Comparison of ENCODE assay signal across 8 cellular contexts in genomic region chr14:65255029-65255545, GRCh38.
DNase-seq lines count a peak whose midpoint lies in the region; ATAC-seq, FAIRE-seq and TF ChIP-seq lines count a peak whose summit lies in the region.
"Had no signal": no experiment of that assay in that cellular context is flagged by ENCODE, and none has a peak within 500 bp of the region (broad histone marks: within the 10 kb centered on the region; RNA-seq: fewer than 3 reads in every experiment).

No MANE protein-coding gene starts in this region.

- H3K4me3 Mint-ChIP-seq in GM23338, result peak overlapping the region; percentile 54

- no peak for FAIRE-seq in GM12892 (lab: Jason Lieb, UNC)

- no peak for TF ChIP-seq POLR2A in Peyer's patch (IDR thresholded peaks at IDR 0.05)
- no peak for TF ChIP-seq POLR2A in GM12892 (IDR thresholded peaks at IDR 0.05; ENCODE audit: low read depth, low read length)

- H3K4me2 ChIP-seq in GM23338 (peak overlapping the region; percentile 56), trophoblast cell (ENCODE audit: low read length) (peak overlapping the region; percentile 53)

- no peak overlapping the region for H3K4ac ChIP-seq in trophoblast cell (ENCODE audit: low read depth, low read length)

- H2BK12ac ChIP-seq in trophoblast cell (ENCODE audit: low read length), result peak overlapping the region; percentile 51

- H3K79me1 ChIP-seq in trophoblast cell (ENCODE audit: low read length), result peaks cover 48% of the 10 kb centered on the region

- H2BK5ac ChIP-seq in trophoblast cell (ENCODE audit: low read depth, low read length, poor library complexity), result peak overlapping the region; percentile 100

- no peak overlapping the region for H3K23ac ChIP-seq in trophoblast cell (ENCODE audit: low read length)

- TF ChIP-seq CTCF in GM23338 (conservative IDR thresholded peaks at IDR 0.05; ENCODE audit: low read depth in 2 of 2) (no peak), Peyer's patch (IDR thresholded peaks at IDR 0.05) (no peak), GM13976 (IDR thresholded peaks at IDR 0.05; ENCODE audit: borderline replicate concordance, control extremely low read depth, extremely low read depth, insufficient read depth, missing control alignments) (no peak)

- no peaks in the 10 kb centered on the region for H4K20me1 ChIP-seq in GM23338 (replicated peaks; ENCODE audit: insufficient read depth)

- H3K27me3 ChIP-seq in GM23338 (ENCODE audit: insufficient read depth), result no peaks in the 10 kb centered on the region
- H3K27me3 ChIP-seq in Peyer's patch, result no peaks in the 10 kb centered on the region
- no peaks in the 10 kb centered on the region for H3K27me3 ChIP-seq in trophoblast cell (ENCODE audit: insufficient read depth, low read length)

- H3K4me3 ChIP-seq in GM23338, result peak overlapping the region; percentile 29
- peak overlapping the region in 1 of 4 donors; percentile 34 for H3K4me3 ChIP-seq in Peyer's patch
- no peak overlapping the region for H3K4me3 ChIP-seq in trophoblast cell (ENCODE audit: low read depth, low read length)

- no CpG with 5 or more reads among the region's 5 CpGs for WGBS in trophoblast cell (ENCODE audit: extremely low coverage, insufficient coverage, insufficient read length)

- H3K9ac ChIP-seq in trophoblast cell (ENCODE audit: low read length), result no peak overlapping the region

- H3K9me3 Mint-ChIP-seq in GM23338, result peaks cover 18% of the 10 kb centered on the region; the same call in 2 of the 3 replicates

- H3K14ac ChIP-seq in trophoblast cell (ENCODE audit: low read length), result peak overlapping the region; percentile 46

- no peak overlapping the region for H4K12ac ChIP-seq in trophoblast cell (ENCODE audit: low read depth, low read length)

- peaks cover 7% of the 10 kb centered on the region; the same call in 2 of the 3 replicates for H3K36me3 Mint-ChIP-seq in GM23338 (ENCODE audit: low read depth)

- no peaks in the 10 kb centered on the region for H3K27me3 Mint-ChIP-seq in GM23338 (ENCODE audit: insufficient read depth, low read depth, poor library complexity)

- H3K79me2 ChIP-seq in GM23338 (replicated peaks; ENCODE audit: insufficient read depth), result no peaks in the 10 kb centered on the region
- peaks cover 5% of the 10 kb centered on the region for H3K79me2 ChIP-seq in trophoblast cell (ENCODE audit: control insufficient read depth, insufficient read depth, low read length, poor library complexity)

- H2AK5ac ChIP-seq in trophoblast cell (ENCODE audit: low read length), result no peak overlapping the region

- peaks cover 22% of the 10 kb centered on the region for H3K4me1 Mint-ChIP-seq in GM23338

- peak overlapping the region; percentile 100 for H4K91ac ChIP-seq in trophoblast cell (ENCODE audit: low read depth, low read length)

- H3F3A ChIP-seq in GM23338 (replicated peaks; ENCODE audit: low read depth), result no peaks in the 10 kb centered on the region

- H2BK120ac ChIP-seq in trophoblast cell (ENCODE audit: insufficient read depth, low read length, poor library complexity), result peak overlapping the region; percentile 100

- H3K4me1 ChIP-seq in GM23338 (ENCODE audit: insufficient read depth) (peaks cover 14% of the 10 kb centered on the region), Peyer's patch (peaks cover 0 to 11% (median 2%) of the 10 kb centered on the region in 4 donors), trophoblast cell (ENCODE audit: control insufficient read depth in 1 of 2, insufficient read depth in 2 of 2, low read length in 2 of 2) (peaks cover 30 to 34% of the 10 kb centered on the region in 2 experiments)

- in situ Hi-C loops in GM13976 (cut with MboI; ENCODE audit: low sequenced_read_pairs, unreplicated experiment), result no loop called here

- H3K27ac ChIP-seq in GM23338 (ENCODE audit: low read depth), result peak overlapping the region; percentile 10
- H3K27ac ChIP-seq in Peyer's patch, result peak overlapping the region in 3 of 4 donors; percentile 59 to 81 (median 78)
- peak overlapping the region; percentile 99 for H3K27ac ChIP-seq in trophoblast cell (ENCODE audit: low read depth, low read length)

- peaks cover 7% of the 10 kb centered on the region; the same call in 1 of the 2 replicates for H3K9me2 ChIP-seq in GM23338 (ENCODE audit: insufficient read depth)

- peak overlapping the region; percentile 93 for H4K8ac ChIP-seq in trophoblast cell (ENCODE audit: low read depth, low read length)

- H3K18ac ChIP-seq in trophoblast cell (ENCODE audit: low read length), result peak overlapping the region; percentile 41

- DNase-seq in GM23338 (ENCODE audit: low spot score) (no peak), Peyer's patch (no peak), trophoblast cell (peak; percentile 46 to 78), GM13976 (ENCODE audit: low spot score) (no peak), GM12892 (ENCODE audit: insufficient read length) (no peak), NCI-H2107 (lab: John Stamatoyannopoulos, UW) (no peak)
- DNase-seq: T-helper 2 cell had no signal

- ATAC-seq in GM23338, result peak; percentile 50
- peak; percentile 43 for ATAC-seq in esophagus mucosa

- peak overlapping the region; percentile 80 for H3K27ac Mint-ChIP-seq in GM23338

- H3K9me3 ChIP-seq in Peyer's patch (peaks cover 0 to 4% (median 0%) of the 10 kb centered on the region in 4 donors), trophoblast cell (ENCODE audit: insufficient read depth, low read depth, low read length) (peaks cover 2% of the 10 kb centered on the region)

- H3K36me3 ChIP-seq in GM23338 (ENCODE audit: insufficient read depth) (no peaks in the 10 kb centered on the region), Peyer's patch (no peaks in the 10 kb centered on the region), trophoblast cell (ENCODE audit: control insufficient read depth in 1 of 2, insufficient read depth in 2 of 2, low read length in 2 of 2) (no peaks in the 10 kb centered on the region)

- H2AFZ ChIP-seq in GM23338 (peak overlapping the region; percentile 49), trophoblast cell (ENCODE audit: insufficient read depth, low read length, poor library complexity) (no peak overlapping the region)

TF ChIP-seq in GM23338, 12 proteins besides CTCF, POLR2A, EP300 and RAD21 (continues in another document):
- no peak for TF ChIP-seq STAT1 (IDR thresholded peaks at IDR 0.05; ENCODE audit: unreplicated experiment)
- TF ChIP-seq ZNF462 (CRISPR knock-in tag; IDR thresholded peaks at IDR 0.05), result no peak
- TF ChIP-seq EZH2phosphoT487 (IDR thresholded peaks at IDR 0.05; ENCODE audit: unreplicated experiment), result no peak

Comparison
In these comparisons a context has a peak if more than half of its experiments do, and no peak if none do; other contexts are left out.
1. DNase-seq: peak in trophoblast cell (2 of 2); none in GM23338 (single experiment), Peyer's patch (0 of 3), GM13976 (single experiment), GM12892 (single experiment) and NCI-H2107 (single experiment).
2. H3K27ac ChIP-seq: peak in every context shown above with its lines; median percentile 99 in trophoblast cell; 78 in Peyer's patch; 10 in GM23338.